ENCODE assay signal across 8 cellular contexts in genomic region chr18:70491734-70492348, GRCh38.
DNase-seq lines count a peak whose midpoint lies in the region; ATAC-seq and TF ChIP-seq lines count a peak whose summit lies in the region.

No MANE protein-coding gene starts in this region.

- intact Hi-C loops in activated CD4-positive, alpha-beta T cell treated with anti-CD3 and anti-CD28 coated beads, Interleukin-2, amount 10 ng/mL, durations not matched to agents 24 days and 14 days (cut with micrococcal nuclease): no loop called here
- intact Hi-C loops in tibial artery (cut with DNase I; ENCODE audit: low total_unique reads): no loop called here

- POLR2A ChIA-PET in naive thymus-derived CD8-positive, alpha-beta T cell (lab: Charles Lee): no interaction called here

- peaks cover 4% of the 10 kb centered on the region for H3K27me3 Mint-ChIP-seq in activated CD4-positive, alpha-beta T cell treated with anti-CD3 and anti-CD28 coated beads, Interleukin-2, amount 10 ng/mL, durations not matched to agents 24 days and 14 days
- peaks cover 2% of the 10 kb centered on the region for H3K27me3 Mint-ChIP-seq in endothelial cell (ENCODE audit: unreplicated experiment)
- peaks cover 0 to 3% (median 0%) of the 10 kb centered on the region in 5 donors for H3K27me3 Mint-ChIP-seq in naive thymus-derived CD8-positive, alpha-beta T cell

- H3K36me3 ChIP-seq in tibial artery: no peaks in the 10 kb centered on the region

- no peak overlapping the region for H3K27ac Mint-ChIP-seq in activated CD4-positive, alpha-beta T cell treated with anti-CD3 and anti-CD28 coated beads, Interleukin-2, amount 10 ng/mL, durations not matched to agents 24 days and 14 days
- H3K27ac Mint-ChIP-seq in endothelial cell (ENCODE audit: unreplicated experiment): no peak overlapping the region
- H3K27ac Mint-ChIP-seq in naive thymus-derived CD8-positive, alpha-beta T cell: peak overlapping the region in 7 of 10 donors; percentile 2 to 90 (median 69)

- peak in 9 of 14 donors; percentile 8 to 69 (median 39) for DNase-seq in C1 segment of cervical spinal cord (lab: John Stamatoyannopoulos, UW)
- peak; percentile 29 for DNase-seq in NCI-H2227 treated with DMSO at 0.1 percent for 48 hours (lab: John Stamatoyannopoulos, UW)
- DNase-seq in activated CD4-positive, alpha-beta T cell treated with anti-CD3 and anti-CD28 coated beads, Interleukin-2, amount 10 ng/mL, durations not matched to agents 24 days and 14 days: peak; percentile 82
- peak; percentile 47 for DNase-seq in endothelial cell (ENCODE audit: low spot score)
- peak in 6 of 10 donors; percentile 14 to 38 (median 24) for DNase-seq in naive thymus-derived CD8-positive, alpha-beta T cell
- DNase-seq in tibial artery: peak in 1 of 2 donors; percentile 58

- ATAC-seq in GM18519 (IDR thresholded peaks at IDR 0.05; ENCODE audit: low FRiP score, unreplicated experiment) (peak; percentile 91), HG02981 (IDR thresholded peaks at IDR 0.05; ENCODE audit: unreplicated experiment) (peak; percentile 83)
- peak; percentile 39 to 57 for ATAC-seq in naive thymus-derived CD8-positive, alpha-beta T cell

- no peaks in the 10 kb centered on the region for H3K4me1 ChIP-seq in tibial artery

- H3K9me3 Mint-ChIP-seq in activated CD4-positive, alpha-beta T cell treated with anti-CD3 and anti-CD28 coated beads, Interleukin-2, amount 10 ng/mL, durations not matched to agents 24 days and 14 days: no peaks in the 10 kb centered on the region
- H3K9me3 Mint-ChIP-seq in endothelial cell (ENCODE audit: unreplicated experiment): no peaks in the 10 kb centered on the region
- no peaks in the 10 kb centered on the region for H3K9me3 Mint-ChIP-seq in naive thymus-derived CD8-positive, alpha-beta T cell

- H3K4me3 ChIP-seq in tibial artery: no peak overlapping the region

- no peaks in the 10 kb centered on the region for H3K4me1 Mint-ChIP-seq in activated CD4-positive, alpha-beta T cell treated with anti-CD3 and anti-CD28 coated beads, Interleukin-2, amount 10 ng/mL, durations not matched to agents 24 days and 14 days
- no peaks in the 10 kb centered on the region for H3K4me1 Mint-ChIP-seq in endothelial cell (ENCODE audit: unreplicated experiment)
- H3K4me1 Mint-ChIP-seq in naive thymus-derived CD8-positive, alpha-beta T cell: peaks cover 10 to 21% (median 14%) of the 10 kb centered on the region in 4 donors

- TF ChIP-seq CTCF in endothelial cell (IDR thresholded peaks at IDR 0.05; ENCODE audit: unreplicated experiment) (peak; percentile 65), tibial artery (IDR thresholded peaks at IDR 0.05) (peak; percentile 46 to 59)

- H3K9me3 ChIP-seq in tibial artery: no peaks in the 10 kb centered on the region

- no peak overlapping the region for H3K4me3 Mint-ChIP-seq in activated CD4-positive, alpha-beta T cell treated with anti-CD3 and anti-CD28 coated beads, Interleukin-2, amount 10 ng/mL, durations not matched to agents 24 days and 14 days
- H3K4me3 Mint-ChIP-seq in endothelial cell (ENCODE audit: unreplicated experiment): no peak overlapping the region
- H3K4me3 Mint-ChIP-seq in naive thymus-derived CD8-positive, alpha-beta T cell: no peak overlapping the region

- no peak overlapping the region for H3K27ac ChIP-seq in tibial artery

- H3K27me3 ChIP-seq in tibial artery: peaks cover 0 to 4% of the 10 kb centered on the region in 2 donors

- no peaks in the 10 kb centered on the region for H3K36me3 Mint-ChIP-seq in activated CD4-positive, alpha-beta T cell treated with anti-CD3 and anti-CD28 coated beads, Interleukin-2, amount 10 ng/mL, durations not matched to agents 24 days and 14 days (ENCODE audit: low read depth)
- H3K36me3 Mint-ChIP-seq in endothelial cell (ENCODE audit: low read depth, unreplicated experiment): no peaks in the 10 kb centered on the region
- H3K36me3 Mint-ChIP-seq in naive thymus-derived CD8-positive, alpha-beta T cell: peaks cover 0 to 2% (median 0%) of the 10 kb centered on the region in 3 donors

Comparison
In these comparisons a context has a peak if more than half of its experiments do, and no peak if none do; other contexts are left out.
1. H3K27ac Mint-ChIP-seq: peak in naive thymus-derived CD8-positive, alpha-beta T cell (7 of 10); none in activated CD4-positive, alpha-beta T cell treated with anti-CD3 and anti-CD28 coated beads, Interleukin-2, amount 10 ng/mL, durations not matched to agents 24 days and 14 days (single experiment) and endothelial cell (single experiment).
2. Peak in every context shown above with its lines, with median percentiles within 50 percentile points of each other: ATAC-seq.